Comparison of ENCODE assay signal across 1 cellular context in genomic region chr4:61837395-61837794, GRCh38.
TF ChIP-seq lines count a peak whose summit lies in the region.

No MANE protein-coding gene starts in this region.

TF ChIP-seq in H1, 55 proteins besides CTCF, POLR2A, EP300 and RAD21 (continued from another document):
- TF ChIP-seq CHD7 (IDR thresholded peaks at IDR 0.05; ENCODE audit: insufficient replicate concordance, low read length) = no peak
- TF ChIP-seq SP4 (IDR thresholded peaks at IDR 0.05; ENCODE audit: low read length) = no peak
- no peak for TF ChIP-seq SP2 (IDR thresholded peaks at IDR 0.05; ENCODE audit: low read length)
- TF ChIP-seq BACH1 (IDR thresholded peaks at IDR 0.05; ENCODE audit: low read length) = no peak
- TF ChIP-seq PHF8 (conservative IDR thresholded peaks at IDR 0.05; ENCODE audit: low read depth, low read length) = no peak
- TF ChIP-seq TAF7 (optimal IDR thresholded peaks at IDR 0.05; ENCODE audit: borderline replicate concordance, low read depth, low read length) = no peak
